6 cellular contexts compared by ENCODE assay signal in the genomic region with DNA sequence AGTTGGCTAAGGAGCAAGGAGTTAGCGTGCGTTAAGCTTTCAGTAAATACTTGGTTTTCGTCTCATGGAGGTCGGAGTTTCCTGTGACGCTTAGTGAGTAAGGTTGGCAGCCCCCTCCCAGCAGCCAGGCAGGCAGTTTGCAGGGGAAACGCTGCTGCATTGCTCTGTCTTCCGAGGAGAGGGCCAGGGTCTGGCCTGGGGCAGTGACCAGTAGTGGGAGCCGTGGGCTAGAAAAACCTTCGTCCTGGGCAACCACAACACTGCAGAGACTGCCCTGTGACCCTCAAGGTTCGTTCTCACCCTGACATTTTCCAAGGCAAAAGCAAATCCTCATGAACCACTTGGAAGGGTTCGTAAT.
A peak's percentile ranks its signal among the peaks of the same experiment; 100 is the strongest.
DNase-seq lines count a peak whose midpoint lies in the region; ATAC-seq lines count a peak whose summit lies in the region.

No MANE protein-coding gene starts in this region.

- DNase-seq in SW480 (ENCODE audit: low spot score) (peak; percentile 2), iPS-NIHi7 (ENCODE audit: extremely low spot score) (peak; percentile 62), NCI-H524 treated with DMSO at 0.1 percent for 48 hours (lab: John Stamatoyannopoulos, UW) (no peak), NCI-H2081 treated with DMSO at 0.1 percent for 48 hours (lab: John Stamatoyannopoulos, UW) (no peak)

- ATAC-seq in GM19438 (IDR thresholded peaks at IDR 0.05; ENCODE audit: low read depth, unreplicated experiment), result peak; percentile 6
- no peak for ATAC-seq in HG03280 (IDR thresholded peaks at IDR 0.05; ENCODE audit: unreplicated experiment)

Comparison
In these comparisons a context has a peak if more than half of its experiments do, and no peak if none do; other contexts are left out.
1. DNase-seq: peak in SW480 (single experiment) and iPS-NIHi7 (single experiment); none in NCI-H524 treated with DMSO at 0.1 percent for 48 hours (single experiment) and NCI-H2081 treated with DMSO at 0.1 percent for 48 hours (single experiment).